ENCODE assay signal across 8 cellular contexts in genomic region chr16:22695773-22696172, GRCh38.
A peak's percentile ranks its signal among the peaks of the same experiment; 100 is the strongest.
DNase-seq lines count a peak whose midpoint lies in the region; ATAC-seq and TF ChIP-seq lines count a peak whose summit lies in the region.
"Not testable (repeated sequence)": the region's sequence is repeated elsewhere in the genome, so short reads cannot be mapped to it uniquely, and the experiment has no call there.

No MANE protein-coding gene starts in this region.

- H3K4me2 ChIP-seq in IMR-90 (ENCODE audit: low read depth, low read length): not testable (repeated sequence)

- not testable (repeated sequence) for H3K36me3 ChIP-seq in IMR-90 (ENCODE audit: control insufficient read depth, insufficient read depth, low read length); heart right ventricle; mucosa of rectum (ENCODE audit: control insufficient read depth in 2 of 2, insufficient read depth in 2 of 2, low read length in 2 of 2); sigmoid colon; stomach; tibial artery; aorta (ENCODE audit: control insufficient read depth in 1 of 2, insufficient read depth in 2 of 2, low read length in 1 of 2)

- not testable (repeated sequence) for H3K9me3 ChIP-seq in IMR-90 (ENCODE audit: control insufficient read depth, insufficient read depth, low read length); heart right ventricle; mucosa of rectum (ENCODE audit: control insufficient read depth in 2 of 2, low read length in 2 of 2); sigmoid colon; stomach; tibial artery; aorta (ENCODE audit: control insufficient read depth, low read length)

- TF ChIP-seq CTCF in IMR-90 (conservative IDR thresholded peaks at IDR 0.05; ENCODE audit: low read depth, low read length); coronary artery (IDR thresholded peaks at IDR 0.05); heart right ventricle (IDR thresholded peaks at IDR 0.05); sigmoid colon (IDR thresholded peaks at IDR 0.05); stomach (IDR thresholded peaks at IDR 0.05); tibial artery (IDR thresholded peaks at IDR 0.05): not testable (repeated sequence)

- H3K79me1 ChIP-seq in IMR-90 (ENCODE audit: low read depth in 1 of 2, low read length in 2 of 2): not testable (repeated sequence)

- H3K9me1 ChIP-seq in IMR-90 (ENCODE audit: insufficient read depth, low read length): not testable (repeated sequence)

- dilution Hi-C loops in IMR-90 (cut with HindIII; ENCODE audit: low sequenced_read_pairs, unreplicated experiment): not testable (repeated sequence)

- intact Hi-C loops in IMR-90 (cut with micrococcal nuclease): loop anchor here (1.0 to 10.0 kb wide), 2 partner anchors 1116 to 1411 kb away; no protein-coding TSS in a partner anchor
- intact Hi-C loops in heart right ventricle (cut with DNase I); sigmoid colon (cut with DNase I); stomach (cut with DNase I; ENCODE audit: low total_unique reads); aorta (cut with DNase I): not testable (repeated sequence)
- intact Hi-C loops in tibial artery (cut with DNase I; ENCODE audit: low total_unique reads): loop anchor here (5.0 kb wide), 1 partner anchor 1128 kb away; no protein-coding TSS in a partner anchor

- H2BK120ac ChIP-seq in IMR-90 (ENCODE audit: low read depth, low read length): not testable (repeated sequence)

- H3K27ac ChIP-seq in IMR-90 (ENCODE audit: insufficient read depth, low read length): not testable (repeated sequence)
- H3K27ac ChIP-seq in coronary artery: peak overlapping the region; percentile 47 to 91
- peak overlapping the region in 9 of 10 donors; percentile 13 to 56 (median 34) for H3K27ac ChIP-seq in heart right ventricle
- peak overlapping the region; percentile 53 to 69 for H3K27ac ChIP-seq in mucosa of rectum (ENCODE audit: low read depth in 2 of 2, low read length in 2 of 2)
- H3K27ac ChIP-seq in sigmoid colon: peak overlapping the region; percentile 72 to 85 (median 82)
- peak overlapping the region in 4 of 5 donors; percentile 59 to 74 (median 66) for H3K27ac ChIP-seq in stomach
- peak overlapping the region; percentile 79 to 82 for H3K27ac ChIP-seq in tibial artery
- peak overlapping the region; percentile 90 to 99 for H3K27ac ChIP-seq in aorta (ENCODE audit: low read depth in 1 of 2, low read length in 2 of 2)

- H2BK15ac ChIP-seq in IMR-90 (ENCODE audit: low read depth, low read length): not testable (repeated sequence)

- TF ChIP-seq EP300 in sigmoid colon (IDR thresholded peaks at IDR 0.05); stomach (IDR thresholded peaks at IDR 0.05): not testable (repeated sequence)

- H2AFZ ChIP-seq in IMR-90 (replicated peaks; ENCODE audit: low read length, poor library complexity): not testable (repeated sequence)

- POLR2A ChIA-PET in IMR-90 (lab: Charles Lee; ENCODE audit: unreplicated experiment): not testable (repeated sequence)

- H4K8ac ChIP-seq in IMR-90 (ENCODE audit: low read depth in 2 of 2, low read length in 2 of 2): not testable (repeated sequence)

- peak overlapping the region; percentile 69 for H2BK5ac ChIP-seq in IMR-90 (ENCODE audit: low read depth, low read length, poor library complexity, severe bottlenecking)

- not testable (repeated sequence) for H2BK20ac ChIP-seq in IMR-90 (ENCODE audit: low read depth, low read length)

- in situ Hi-C loops in IMR-90 (cut with MboI; ENCODE audit: low sequenced_read_pairs): loop anchor here (5.0 kb wide), 2 partner anchors 48 to 1113 kb away; no protein-coding TSS in a partner anchor

- not testable (repeated sequence) for H4K20me1 ChIP-seq in IMR-90 (ENCODE audit: insufficient read depth, low read length)

- TF ChIP-seq RAD21 in IMR-90 (IDR thresholded peaks at IDR 0.05; ENCODE audit: low read length): not testable (repeated sequence)

- not testable (repeated sequence) for H4K5ac ChIP-seq in IMR-90 (ENCODE audit: low read depth, low read length)

- 82% methylated on average over 2 of the region's 7 CpGs; no CpG with 5 or more reads in 1 of the 2 experiments for WGBS in IMR-90 (ENCODE audit: extremely low coverage in 2 of 2, insufficient read length in 1 of 2), 2 experiments
- WGBS in heart right ventricle, 2 donors: 93 to 94% methylated on average over 7 of the region's 7 CpGs
- WGBS in sigmoid colon, 2 donors: 95 to 96% methylated on average over 7 of the region's 7 CpGs
- 92 to 97% (median 95%) methylated on average over 7 of the region's 7 CpGs for WGBS in stomach, 5 donors
- 95 to 98% methylated on average over 7 of the region's 7 CpGs for WGBS in aorta, 2 donors

- not testable (repeated sequence) for H2AK9ac ChIP-seq in IMR-90 (replicated peaks; ENCODE audit: low read depth, low read length, poor library complexity)

- not testable (repeated sequence) for BruUV-seq in IMR-90 (replicated peaks; lab: Mats Ljungman, UMichigan)

- not testable (repeated sequence) for H3K56ac ChIP-seq in IMR-90 (ENCODE audit: extremely low read depth, insufficient read depth, low read length)

- peak overlapping the region; percentile 14; the same call in 1 of the 2 replicates for H4K91ac ChIP-seq in IMR-90 (ENCODE audit: insufficient read depth, low read depth, low read length)

- not testable (repeated sequence) for ATAC-seq in IMR-90 (ENCODE audit: low read depth); heart right ventricle; aorta (ENCODE audit: low FRiP score)

- peak overlapping the region; percentile 10; the same call in 1 of the 2 replicates for H2AK5ac ChIP-seq in IMR-90 (ENCODE audit: low read depth, low read length)

- H3K4ac ChIP-seq in IMR-90 (ENCODE audit: low read depth, low read length): not testable (repeated sequence)

- not testable (repeated sequence) for TF ChIP-seq POLR2A in IMR-90 (IDR thresholded peaks at IDR 0.05; ENCODE audit: low read depth, low read length); sigmoid colon (IDR thresholded peaks at IDR 0.05); stomach (IDR thresholded peaks at IDR 0.05)

- not testable (repeated sequence) for H3K4me3 ChIP-seq in IMR-90 (ENCODE audit: insufficient read depth, low read depth, low read length); coronary artery; heart right ventricle; mucosa of rectum (ENCODE audit: low read length in 2 of 2); sigmoid colon; stomach; tibial artery; aorta (ENCODE audit: low read length in 2 of 2)

- H3K14ac ChIP-seq in IMR-90 (replicated peaks; ENCODE audit: low read depth, low read length): not testable (repeated sequence)

- H3K27me3 ChIP-seq in IMR-90 (ENCODE audit: control insufficient read depth, insufficient read depth, low read length); heart right ventricle; mucosa of rectum (ENCODE audit: control insufficient read depth in 2 of 2, insufficient read depth in 2 of 2, low read length in 2 of 2); sigmoid colon; tibial artery; aorta (ENCODE audit: control insufficient read depth in 1 of 2, insufficient read depth in 2 of 2, low read length in 1 of 2): not testable (repeated sequence)
- peaks cover 0 to 30% (median 0%) of the 10 kb centered on the region in 3 donors for H3K27me3 ChIP-seq in stomach

- H3K18ac ChIP-seq in IMR-90 (ENCODE audit: low read depth, low read length): 0 out of 2 replicates have a peak overlapping the region, but pooled peaks have one; percentile 5

- not testable (repeated sequence) for H3K9ac ChIP-seq in IMR-90 (ENCODE audit: low read depth, low read length); mucosa of rectum (ENCODE audit: low read depth in 1 of 2, low read length in 2 of 2)

- H3K4me1 ChIP-seq in IMR-90 (ENCODE audit: control insufficient read depth, insufficient read depth, low read length); mucosa of rectum (ENCODE audit: control insufficient read depth in 2 of 2, insufficient read depth in 2 of 2, low read length in 2 of 2); stomach: not testable (repeated sequence)
- H3K4me1 ChIP-seq in heart right ventricle (peaks cover 0 to 17% (median 6%) of the 10 kb centered on the region in 9 donors), sigmoid colon (peaks cover 0 to 52% (median 30%) of the 10 kb centered on the region in 4 donors), tibial artery (peaks cover 0 to 49% (median 11%) of the 10 kb centered on the region in 4 donors), aorta (ENCODE audit: control insufficient read depth in 1 of 2, insufficient read depth in 2 of 2, low read length in 2 of 2) (peaks cover 0 to 18% of the 10 kb centered on the region in 2 donors)

- CTCF ChIA-PET in IMR-90 (lab: Yijun Ruan, JAX): interaction anchor here (0.6 kb wide), 1 partner anchor 13 kb away, joined by 6 read pairs; no protein-coding TSS in a partner anchor

- DNase-seq in IMR-90; coronary artery (ENCODE audit: low spot score); heart right ventricle; sigmoid colon; stomach; tibial artery; aorta: not testable (repeated sequence)

- not testable (repeated sequence) for H3K23ac ChIP-seq in IMR-90 (ENCODE audit: low read depth, low read length)
